1 cellular context compared by ENCODE assay signal in genomic region chr2:60880988-60881932, GRCh38.
A peak's percentile ranks its signal among the peaks of the same experiment; 100 is the strongest.
TF ChIP-seq lines count a peak whose summit lies in the region.

TSS of gene REL (plus strand) at chr2:60881574. CDS start at chr2:60881841, 267 bp downstream.

TF ChIP-seq in GM12878, 131 proteins besides CTCF, POLR2A, EP300 and RAD21 (continued from another document and continues in another):
- no peak for TF ChIP-seq ZBTB11 (CRISPR knock-in tag; IDR thresholded peaks at IDR 0.05)
- TF ChIP-seq GATAD2B (conservative IDR thresholded peaks at IDR 0.05; ENCODE audit: low read depth), result peak; percentile 80
- peak; percentile 96 for TF ChIP-seq RELA (IDR thresholded peaks at IDR 0.05; ENCODE audit: borderline replicate concordance, partially characterized antibody)
- TF ChIP-seq SIN3A (IDR thresholded peaks at IDR 0.05; ENCODE audit: low read depth, low read length), result peak; percentile 72
- TF ChIP-seq GABPA (IDR thresholded peaks at IDR 0.05; ENCODE audit: low read depth), result 0 out of 2 replicates have a peak, but pooled peaks have one; percentile 28
- TF ChIP-seq CUX1 (IDR thresholded peaks at IDR 0.05; ENCODE audit: insufficient replicate concordance, low read depth, low read length), result no peak
- no peak for TF ChIP-seq NRF1 (conservative IDR thresholded peaks at IDR 0.05; ENCODE audit: low read depth, low read length)
- TF ChIP-seq CBFB (IDR thresholded peaks at IDR 0.05; ENCODE audit: low read depth), result peak; percentile 42; the same call in 1 of the 2 replicates
- TF ChIP-seq TARDBP (IDR thresholded peaks at IDR 0.05; ENCODE audit: borderline replicate concordance), result no peak; the same call in none of the 2 replicates
- peak; percentile 99 for TF ChIP-seq POU2F2 (IDR thresholded peaks at IDR 0.05; ENCODE audit: borderline replicate concordance, low read depth, low read length)
- TF ChIP-seq ATF7 (IDR thresholded peaks at IDR 0.05; ENCODE audit: low read depth), result peak; percentile 63
- TF ChIP-seq SP1 (IDR thresholded peaks at IDR 0.05; ENCODE audit: low read depth, low read length), result no peak
- TF ChIP-seq FOS (IDR thresholded peaks at IDR 0.05; ENCODE audit: borderline replicate concordance, extremely low read depth, insufficient read length), result no peak
- no peak for TF ChIP-seq E2F4 (IDR thresholded peaks at IDR 0.05; ENCODE audit: low read depth, low read length)
- TF ChIP-seq NR2C1 (IDR thresholded peaks at IDR 0.05), result no peak; the same call in none of the 2 replicates
- peak; percentile 66 for TF ChIP-seq RUNX3 (IDR thresholded peaks at IDR 0.05; ENCODE audit: low read length)
- no peak for TF ChIP-seq SIX5 (IDR thresholded peaks at IDR 0.05; ENCODE audit: low read depth, low read length, severe bottlenecking)
- no peak for TF ChIP-seq FOXK2 (IDR thresholded peaks at IDR 0.05)
- TF ChIP-seq JUND (IDR thresholded peaks at IDR 0.05; ENCODE audit: low read depth, low read length), result no peak
- no peak for TF ChIP-seq TCF7 (IDR thresholded peaks at IDR 0.05; ENCODE audit: borderline replicate concordance)
- TF ChIP-seq IRF4 (IDR thresholded peaks at IDR 0.05; ENCODE audit: low read depth, low read length), result no peak
- TF ChIP-seq SMAD5 (IDR thresholded peaks at IDR 0.05; ENCODE audit: low read depth), result peak; percentile 46; the same call in 1 of the 2 replicates
- no peak for TF ChIP-seq ZNF384 (IDR thresholded peaks at IDR 0.05; ENCODE audit: borderline replicate concordance, low read depth, low read length)
- no peak for TF ChIP-seq PBX3 (IDR thresholded peaks at IDR 0.05; ENCODE audit: insufficient replicate concordance, low read depth, low read length)
- TF ChIP-seq BMI1 (IDR thresholded peaks at IDR 0.05; ENCODE audit: borderline replicate concordance), result no peak; the same call in 1 of the 2 replicates
- TF ChIP-seq STAT1 (conservative IDR thresholded peaks at IDR 0.05), result 0 out of 2 replicates have a peak, but pooled peaks have one; percentile 10
- TF ChIP-seq NFIC (IDR thresholded peaks at IDR 0.05; ENCODE audit: low read depth, low read length), result peak; percentile 59; the same call in 1 of the 2 replicates
- no peak for TF ChIP-seq ELK1 (IDR thresholded peaks at IDR 0.05; ENCODE audit: low read depth, low read length)
- peak; percentile 94 for TF ChIP-seq TAF1 (IDR thresholded peaks at IDR 0.05; ENCODE audit: borderline replicate concordance, low read depth, low read length)
- TF ChIP-seq KAT2A (conservative IDR thresholded peaks at IDR 0.05; ENCODE audit: control insufficient read depth, low read depth, low read length), result no peak
- TF ChIP-seq CHD2 (IDR thresholded peaks at IDR 0.05; ENCODE audit: borderline replicate concordance, low read depth, low read length), result 0 out of 2 replicates have a peak, but pooled peaks have one; percentile 18
- TF ChIP-seq ATF3 (IDR thresholded peaks at IDR 0.05; ENCODE audit: borderline replicate concordance, extremely low read depth, low read depth, low read length), result no peak
- TF ChIP-seq ZBTB33 (IDR thresholded peaks at IDR 0.05), result no peak
- no peak for TF ChIP-seq MAX (IDR thresholded peaks at IDR 0.05; ENCODE audit: low read depth, low read length)
- TF ChIP-seq LARP7 (IDR thresholded peaks at IDR 0.05), result peak; percentile 75
- peak; percentile 37 to 99 for TF ChIP-seq EGR1 (IDR thresholded peaks at IDR 0.05; ENCODE audit: borderline replicate concordance in 1 of 2, low read depth in 2 of 2, low read length in 2 of 2)
- no peak for TF ChIP-seq IRF3 (IDR thresholded peaks at IDR 0.05)
- TF ChIP-seq KDM1A (IDR thresholded peaks at IDR 0.05; ENCODE audit: borderline replicate concordance), result no peak
- TF ChIP-seq ZBTB40 (IDR thresholded peaks at IDR 0.05; ENCODE audit: borderline replicate concordance), result no peak
- TF ChIP-seq TCF12 (IDR thresholded peaks at IDR 0.05; ENCODE audit: low read depth, low read length), result peak; percentile 58; the same call in 1 of the 2 replicates
